34 cellular contexts compared by ENCODE assay signal in the genomic region with DNA sequence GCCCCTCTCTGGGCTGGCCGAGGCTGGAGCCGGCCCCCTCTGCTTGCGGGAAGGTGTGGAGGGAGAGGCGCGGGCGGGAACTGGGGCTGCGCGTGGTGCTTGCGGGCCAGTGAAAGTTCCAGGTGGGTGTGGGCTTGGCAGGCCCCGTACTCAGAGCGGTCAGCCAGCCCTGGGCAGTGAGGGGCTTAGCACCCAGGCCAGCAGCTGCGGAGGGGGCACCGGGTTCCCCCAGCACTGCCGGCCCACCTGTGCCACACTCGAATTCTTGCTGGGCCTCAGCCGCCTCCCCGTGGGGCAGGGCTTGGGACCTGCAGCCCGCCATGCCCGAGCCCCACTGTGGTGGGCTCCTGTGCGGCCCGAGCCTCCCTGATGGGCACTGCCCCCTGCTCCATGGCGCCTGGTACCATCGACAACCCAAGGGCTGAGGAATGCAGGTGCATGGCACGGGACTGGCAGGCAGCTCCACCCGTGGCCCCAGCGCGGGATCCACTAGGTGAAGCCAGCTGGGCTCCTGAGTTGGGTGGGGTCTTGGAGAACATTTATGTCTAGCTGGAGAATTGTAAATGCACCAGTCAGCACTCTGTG.
"Had no signal": no experiment of that assay in that cellular context is flagged by ENCODE, and none has a peak within 500 bp of the region (broad histone marks: within the 10 kb centered on the region; RNA-seq: fewer than 3 reads in every experiment).

No MANE protein-coding gene starts in this region.

- H3K36me3 ChIP-seq: MG63 had no signal

- DNase-seq: Karpas-422, Kasumi-1, MG63, MM.1S, MV-4-11, NCI-H1048, NCI-H1092, NCI-H1092 treated with DMSO at 0.1 percent for 48 hours, NCI-H1105, NCI-H1105 treated with DMSO at 0.1 percent for 48 hours, NCI-H1417, NCI-H1417 treated with DMSO at 0.1 percent for 48 hours, NCI-H1436, NCI-H1436 treated with DMSO at 0.1 percent for 48 hours, NCI-H146, NCI-H1694, NCI-H1694 treated with DMSO at 0.1 percent for 48 hours, NCI-H187, NCI-H187 treated with DMSO at 0.1 percent for 48 hours, NCI-H1930, NCI-H2029, NCI-H2029 treated with DMSO at 0.1 percent for 48 hours, NCI-H2081, NCI-H2081 treated with DMSO at 0.1 percent for 48 hours, NCI-H2107, NCI-H2171, NCI-H2171 treated with DMSO at 0.1 percent for 48 hours, NCI-H2227 treated with DMSO at 0.1 percent for 48 hours, NCI-H226, NCI-H345, NCI-H446, NCI-H446 treated with DMSO at 0.1 percent for 48 hours, NCI-H510A had no signal

- H3K27ac ChIP-seq: KMS-11 had no signal

- H3K27me3 ChIP-seq: MG63 had no signal

- H3K4me3 ChIP-seq: MG63 had no signal

- H3K9me3 ChIP-seq: MG63 had no signal
